In the genomic region with DNA sequence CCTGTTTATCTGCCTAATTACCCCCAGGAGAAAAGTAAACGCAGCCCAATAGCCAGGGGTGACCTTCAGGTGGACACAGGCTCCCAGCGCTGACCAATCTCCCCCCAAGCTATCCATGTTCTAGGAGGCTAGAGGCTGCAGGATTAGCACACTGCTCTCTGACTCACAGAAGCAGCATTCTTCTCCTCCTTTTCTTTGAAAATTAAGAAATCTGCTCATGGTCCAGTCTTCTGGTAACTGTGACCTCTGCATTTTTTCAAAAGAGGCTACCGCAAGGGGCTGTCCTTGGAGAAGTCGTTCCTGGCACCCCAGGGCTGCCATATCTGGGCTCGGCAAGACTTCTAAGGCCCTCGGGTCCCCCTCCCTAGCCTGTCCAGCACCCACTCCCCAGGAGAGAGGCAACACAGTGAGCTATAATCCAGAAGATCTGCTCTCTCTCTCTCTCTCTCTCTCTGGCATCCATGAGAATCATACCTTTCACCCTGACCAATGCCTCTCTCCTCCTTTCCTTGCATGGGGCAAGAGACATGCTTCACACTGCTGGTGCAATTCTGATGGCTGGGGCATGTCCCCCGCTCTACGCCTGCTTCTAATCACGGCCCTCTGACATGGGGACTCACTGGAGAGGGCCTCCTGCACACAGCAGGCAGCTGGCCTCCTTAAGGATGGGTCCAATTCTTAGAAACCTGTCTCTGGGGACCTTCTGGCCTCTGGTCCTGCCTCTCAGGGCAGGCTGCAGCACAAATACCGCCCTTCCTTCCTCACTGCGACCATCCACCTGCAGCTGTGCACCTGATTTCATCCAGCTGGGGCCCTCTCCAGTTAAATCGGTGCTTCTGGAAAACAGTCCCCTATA, we compare ENCODE assay signal across 13 cellular contexts. TPM values are rescaled to one million over a fixed set of nuclear protein-coding genes. Genes with fewer than 3 reads are reported as not detected.
DNase-seq lines count a peak whose midpoint lies in the region; ATAC-seq, FAIRE-seq and TF ChIP-seq lines count a peak whose summit lies in the region.
"Had no signal": no experiment of that assay in that cellular context is flagged by ENCODE, and none has a peak within 500 bp of the region (broad histone marks: within the 10 kb centered on the region; RNA-seq: fewer than 3 reads in every experiment).

No MANE protein-coding gene starts in this region.

- no peak for TF ChIP-seq CTCF in Caco-2 (IDR thresholded peaks at IDR 0.05; ENCODE audit: insufficient read depth in 1 of 2, low read depth in 1 of 2, low read length in 1 of 2, severe bottlenecking in 1 of 2, unreplicated experiment in 1 of 2)
- TF ChIP-seq CTCF in fibroblast of the aortic adventitia (IDR thresholded peaks at IDR 0.05; ENCODE audit: insufficient read depth, low read length): no peak
- no peak for TF ChIP-seq CTCF in pancreas (IDR thresholded peaks at IDR 0.05)

- no peak overlapping the region for H3K4me3 ChIP-seq in Caco-2 (ENCODE audit: low read depth, low read length)
- H3K4me3 ChIP-seq in fibroblast of the aortic adventitia (ENCODE audit: low read depth, low read length): no peak overlapping the region
- no peak overlapping the region for H3K4me3 ChIP-seq in pancreas
- H3K4me3 ChIP-seq: ovary had no signal

- intact Hi-C loops in Caco-2 (cut with micrococcal nuclease; ENCODE audit: unreplicated experiment): no loop called here
- intact Hi-C loops in pancreas (cut with DNase I): no loop called here

- peaks cover 32% of the 10 kb centered on the region for H3K4me1 Mint-ChIP-seq in Caco-2 (ENCODE audit: low read depth, unreplicated experiment)

- H3K36me3 ChIP-seq in Caco-2 (ENCODE audit: control insufficient read depth, insufficient read depth, low read length): peaks cover 2% of the 10 kb centered on the region; the same call in 1 of the 2 replicates
- H3K36me3 ChIP-seq in pancreas: peaks cover 0 to under 1% (median 0%) of the 10 kb centered on the region in 3 donors
- H3K36me3 ChIP-seq: ovary had no signal

- no peaks in the 10 kb centered on the region for H3K9me3 Mint-ChIP-seq in Caco-2 (ENCODE audit: unreplicated experiment)

- 63 to 71% methylated on average over 12 of the region's 12 CpGs for WGBS in pancreas, 2 donors

- H3K36me3 Mint-ChIP-seq in Caco-2 (ENCODE audit: insufficient read depth, unreplicated experiment): peaks cover 84% of the 10 kb centered on the region

- no peaks in the 10 kb centered on the region for H3K9me3 ChIP-seq in Caco-2
- no peaks in the 10 kb centered on the region for H3K9me3 ChIP-seq in pancreas
- H3K9me3 ChIP-seq: ovary had no signal

- ATAC-seq in pancreas: peak in 3 of 4 donors; percentile 20 to 59 (median 42)
- ATAC-seq in HG02884 (IDR thresholded peaks at IDR 0.05; ENCODE audit: unreplicated experiment): no peak
- no peak for ATAC-seq in GM21619 (IDR thresholded peaks at IDR 0.05; ENCODE audit: unreplicated experiment)
- ATAC-seq: HCT116 had no signal

- no TSS peak for BruUV-seq in Caco-2 (replicated peaks; lab: Mats Ljungman, UMichigan)

- peak overlapping the region; percentile 75 for H3K27ac Mint-ChIP-seq in Caco-2 (ENCODE audit: unreplicated experiment)

- H3K27me3 Mint-ChIP-seq in Caco-2 (ENCODE audit: insufficient read depth, unreplicated experiment): no peaks in the 10 kb centered on the region

- CTCF ChIA-PET in Caco-2 (lab: Charles Lee): interaction anchor here (0.9 kb wide), 1 partner anchor 16 kb away, joined by 3 read pairs; no protein-coding TSS in a partner anchor

- DNase-seq in Caco-2 (no peak), RPMI7951 (ENCODE audit: low read depth) (peak; percentile 53), fibroblast of the aortic adventitia (ENCODE audit: low read depth) (peak; percentile 51), pancreas (no peak), occipital lobe (lab: John Stamatoyannopoulos, UW) (no peak)
- DNase-seq: effector CD8-positive, alpha-beta T cell; GDM1; NCI-H524; T-helper 9 cell had no signal

- H3K4me3 Mint-ChIP-seq in Caco-2 (ENCODE audit: unreplicated experiment): no peak overlapping the region

- H3K4me1 ChIP-seq in Caco-2: peaks cover 16% of the 10 kb centered on the region
- no peaks in the 10 kb centered on the region for H3K4me1 ChIP-seq in pancreas

- H3K27me3 ChIP-seq in Caco-2 (replicated peaks; ENCODE audit: control insufficient read depth, insufficient read depth, low read length) (no peaks in the 10 kb centered on the region), pancreas (no peaks in the 10 kb centered on the region)
- H3K27me3 ChIP-seq: ovary had no signal

- no peak for FAIRE-seq in pancreas (lab: Jason Lieb, UNC)

- POLR2A ChIA-PET in Caco-2 (lab: Charles Lee): no interaction called here

- no peak overlapping the region for H3K27ac ChIP-seq in pancreas
- H3K27ac ChIP-seq: ovary had no signal

RNA-seq across cellular contexts. Expression of a gene that starts 27.3 kb away (rescaled TPM):
- total RNA-seq in Caco-2 (2022) (316 and 327 TPM in 2 replicates), fibroblast of the aortic adventitia (ENCODE audit: low replicate concordance) (51.1 and 153 TPM in 2 replicates), pancreas (100 to 1,000 TPM in 2 of 6 donors, 10 to 100 TPM in 4; 74.0 to 140 (median 91.8) TPM), occipital lobe (2.3 TPM)
- total RNA-seq in RPMI7951 (2014; rRNA removed; shearing (Covaris generic)): 88.0 and 104 TPM in 2 replicates
- 100 to 1,000 TPM; 128 to 193 TPM for polyA plus RNA-seq in pancreas

RNA-seq across cellular contexts. Expression of a gene that starts 45.5 kb away (rescaled TPM):
- total RNA-seq in Caco-2 (2022) (not detected in 2 replicates), fibroblast of the aortic adventitia (ENCODE audit: low replicate concordance) (32.1 and 78.7 TPM in 2 replicates), pancreas (1 to 10 TPM in 4 of 6 donors, under 1 TPM in 2; 0.63 to 6.7 (median 2.8) TPM), occipital lobe (1.6 TPM)
- total RNA-seq in RPMI7951 (2014; rRNA removed; shearing (Covaris generic)): 0.78 and 1.2 TPM in 2 replicates
- 10 to 100 TPM in 1 of 2 donors, 1 to 10 TPM in 1; 7.6 to 14.6 TPM for polyA plus RNA-seq in pancreas

Comparison
In these comparisons a context has a peak if more than half of its experiments do, and no peak if none do; other contexts are left out.
1. DNase-seq: peak in RPMI7951 (single experiment) and fibroblast of the aortic adventitia (single experiment); none in Caco-2 (0 of 2), pancreas (0 of 6) and occipital lobe (single experiment).
2. ATAC-seq: peak in pancreas (3 of 4); none in HG02884 (single experiment) and GM21619 (single experiment).
3. RNA of a gene that starts 27.3 kb away (total RNA-seq): 316 to 327 TPM in Caco-2, 51.1 to 153 TPM in fibroblast of the aortic adventitia, 88.0 to 104 TPM in RPMI7951 and 74.0 to 140 TPM in pancreas; 2.3 TPM in occipital lobe (single experiment); every median in the first group is over 10 times any median in the second.